Comparison of ENCODE assay signal across 27 cellular contexts in the genomic region with DNA sequence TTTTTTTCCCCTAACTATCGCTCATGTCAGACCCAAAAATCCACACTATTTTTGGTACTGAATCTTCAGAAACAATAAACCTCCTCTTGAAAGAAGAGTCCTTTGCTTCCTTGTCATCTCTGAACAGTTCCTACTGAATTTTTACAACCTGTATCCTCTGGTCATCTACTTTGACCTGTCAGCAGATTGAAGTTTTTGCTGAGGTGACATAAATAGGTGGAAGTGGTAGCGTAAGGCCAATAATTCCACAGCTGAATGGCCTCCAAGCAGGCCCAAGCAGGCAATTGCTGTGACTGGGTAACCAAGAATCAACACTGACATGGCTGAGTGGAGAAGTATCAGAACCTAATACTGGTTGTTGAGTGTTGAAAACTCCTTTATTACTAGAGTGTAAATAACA.
"Had no signal": no experiment of that assay in that cellular context is flagged by ENCODE, and none has a peak within 500 bp of the region (broad histone marks: within the 10 kb centered on the region; RNA-seq: fewer than 3 reads in every experiment).

No MANE protein-coding gene starts in this region.

- H3K4me1 ChIP-seq: adrenal gland, body of pancreas, esophagus squamous epithelium, gastroesophageal sphincter had no signal

- DNase-seq: activated CD4-positive, alpha-beta memory T cell treated with anti-CD3 and anti-CD28 coated beads for 36 hours; activated CD4-positive, alpha-beta T cell treated with anti-CD3 and anti-CD28 coated beads for 36 hours; activated CD4-positive, alpha-beta T cell treated with anti-CD3 and anti-CD28 coated beads, Interleukin-2, amount 10 ng/mL, durations not matched to agents 24 days and 14 days; activated CD4-positive, CD25-positive, alpha-beta regulatory T cell; activated CD4-positive, CD25-positive, alpha-beta regulatory T cell treated with anti-CD3 and anti-CD28 coated beads, Interleukin-2, amount 50 U/mL, for 72 hours; activated CD8-positive, alpha-beta memory T cell treated with anti-CD3 and anti-CD28 coated beads, Interleukin-2, amount 10 ng/mL, durations not matched to agents 7 days and 5 days; activated CD8-positive, alpha-beta memory T cell treated with anti-CD3 and anti-CD28 coated beads, Interleukin-2, amount 50 U/mL, for 4 hours; activated CD8-positive, alpha-beta T cell treated with anti-CD3 and anti-CD28 coated beads, Interleukin-2, amount 10 ng/mL, durations not matched to agents 7 days and 5 days; activated effector memory CD4-positive, alpha-beta T cell treated with anti-CD3 and anti-CD28 coated beads, Interleukin-2, amount 50 U/mL, for 16 hours; activated naive CD4-positive, alpha-beta T cell treated with anti-CD3 and anti-CD28 coated beads for 36 hours; activated naive CD8-positive, alpha-beta T cell treated with anti-CD3 and anti-CD28 coated beads for 36 hours; activated naive CD8-positive, alpha-beta T cell treated with anti-CD3 and anti-CD28 coated beads, Interleukin-2, amount 50 U/mL, for 24 hours; activated T-cell treated with anti-CD3 and anti-CD28 coated beads, Interleukin-2, amount 50 U/mL, for 1 hour; activated T-cell treated with anti-CD3 and anti-CD28 coated beads, Interleukin-2, amount 50 U/mL, for 48 hours; adrenal gland; amygdala; aorta; body of pancreas; caudate nucleus; cortex of kidney; dermis blood vessel endothelial cell; effector CD4-positive, alpha-beta T cell; effector memory CD8-positive, alpha-beta T cell; esophagus squamous epithelium; foreskin melanocyte; T-helper 2 cell had no signal

- ATAC-seq: activated CD4-positive, alpha-beta T cell treated with anti-CD3 and anti-CD28 coated beads for 36 hours; activated CD8-positive, alpha-beta memory T cell treated with anti-CD3 and anti-CD28 coated beads, Interleukin-2, amount 10 ng/mL, durations not matched to agents 7 days and 5 days; activated CD8-positive, alpha-beta T cell treated with anti-CD3 and anti-CD28 coated beads, Interleukin-2, amount 10 ng/mL, durations not matched to agents 7 days and 5 days; activated naive CD8-positive, alpha-beta T cell treated with anti-CD3 and anti-CD28 coated beads, Interleukin-2, amount 50 U/mL, for 24 hours; body of pancreas; effector memory CD8-positive, alpha-beta T cell; gastroesophageal sphincter had no signal

- H3K4me3 ChIP-seq: adrenal gland, body of pancreas, esophagus squamous epithelium, gastroesophageal sphincter had no signal

- H3K9me3 ChIP-seq: adrenal gland, body of pancreas, esophagus squamous epithelium, gastroesophageal sphincter had no signal

- H3K36me3 ChIP-seq: adrenal gland, esophagus squamous epithelium, gastroesophageal sphincter had no signal

- H3K27ac ChIP-seq: adrenal gland, body of pancreas, esophagus squamous epithelium, gastroesophageal sphincter had no signal

- H3K27me3 ChIP-seq: adrenal gland, body of pancreas, esophagus squamous epithelium, gastroesophageal sphincter had no signal
